Comparison of ENCODE assay signal across 1 cellular context in the genomic region with DNA sequence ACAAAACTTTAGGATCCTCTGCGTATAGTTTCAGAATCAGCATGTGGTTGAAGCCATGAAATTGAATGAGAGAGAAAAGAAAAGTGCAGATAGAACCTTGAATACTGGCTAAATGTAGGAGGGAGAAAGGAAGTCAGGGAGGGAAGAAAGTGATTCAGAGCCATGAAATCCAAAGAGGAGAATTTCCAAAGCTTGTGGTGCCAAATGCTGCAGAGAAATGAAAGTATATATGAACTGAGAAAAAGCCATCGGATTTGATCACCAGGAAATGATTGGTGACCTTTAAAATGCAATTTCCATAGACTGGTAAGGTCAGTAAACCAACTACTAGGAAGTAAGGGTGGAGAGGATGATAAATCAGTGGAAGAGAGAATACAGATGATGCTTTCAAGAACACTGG.
TF ChIP-seq lines count a peak whose summit lies in the region.

No MANE protein-coding gene starts in this region.

TF ChIP-seq in GM23338, 12 proteins besides CTCF, POLR2A, EP300 and RAD21 (continued from another document):
- TF ChIP-seq, protein P1, sequence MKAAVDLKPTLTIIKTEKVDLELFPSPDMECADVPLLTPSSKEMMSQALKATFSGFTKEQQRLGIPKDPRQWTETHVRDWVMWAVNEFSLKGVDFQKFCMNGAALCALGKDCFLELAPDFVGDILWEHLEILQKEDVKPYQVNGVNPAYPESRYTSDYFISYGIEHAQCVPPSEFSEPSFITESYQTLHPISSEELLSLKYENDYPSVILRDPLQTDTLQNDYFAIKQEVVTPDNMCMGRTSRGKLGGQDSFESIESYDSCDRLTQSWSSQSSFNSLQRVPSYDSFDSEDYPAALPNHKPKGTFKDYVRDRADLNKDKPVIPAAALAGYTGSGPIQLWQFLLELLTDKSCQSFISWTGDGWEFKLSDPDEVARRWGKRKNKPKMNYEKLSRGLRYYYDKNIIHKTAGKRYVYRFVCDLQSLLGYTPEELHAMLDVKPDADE (IDR thresholded peaks at IDR 0.05) = no peak
- TF ChIP-seq STAT1 (IDR thresholded peaks at IDR 0.05; ENCODE audit: unreplicated experiment) (no peak), JUNB (IDR thresholded peaks at IDR 0.05; ENCODE audit: unreplicated experiment) (no peak), POLR2AphosphoS5 (IDR thresholded peaks at IDR 0.05; ENCODE audit: low read depth) (no peak), CREB1 (CRISPR knock-in tag; IDR thresholded peaks at IDR 0.05; ENCODE audit: low read depth) (no peak), NANOG (IDR thresholded peaks at IDR 0.05; ENCODE audit: borderline replicate concordance) (no peak), ZNF114 (CRISPR knock-in tag; IDR thresholded peaks at IDR 0.05) (no peak), EZH2 (IDR thresholded peaks at IDR 0.05; ENCODE audit: low read depth, unreplicated experiment) (no peak)
- TF ChIP-seq, protein P2, sequence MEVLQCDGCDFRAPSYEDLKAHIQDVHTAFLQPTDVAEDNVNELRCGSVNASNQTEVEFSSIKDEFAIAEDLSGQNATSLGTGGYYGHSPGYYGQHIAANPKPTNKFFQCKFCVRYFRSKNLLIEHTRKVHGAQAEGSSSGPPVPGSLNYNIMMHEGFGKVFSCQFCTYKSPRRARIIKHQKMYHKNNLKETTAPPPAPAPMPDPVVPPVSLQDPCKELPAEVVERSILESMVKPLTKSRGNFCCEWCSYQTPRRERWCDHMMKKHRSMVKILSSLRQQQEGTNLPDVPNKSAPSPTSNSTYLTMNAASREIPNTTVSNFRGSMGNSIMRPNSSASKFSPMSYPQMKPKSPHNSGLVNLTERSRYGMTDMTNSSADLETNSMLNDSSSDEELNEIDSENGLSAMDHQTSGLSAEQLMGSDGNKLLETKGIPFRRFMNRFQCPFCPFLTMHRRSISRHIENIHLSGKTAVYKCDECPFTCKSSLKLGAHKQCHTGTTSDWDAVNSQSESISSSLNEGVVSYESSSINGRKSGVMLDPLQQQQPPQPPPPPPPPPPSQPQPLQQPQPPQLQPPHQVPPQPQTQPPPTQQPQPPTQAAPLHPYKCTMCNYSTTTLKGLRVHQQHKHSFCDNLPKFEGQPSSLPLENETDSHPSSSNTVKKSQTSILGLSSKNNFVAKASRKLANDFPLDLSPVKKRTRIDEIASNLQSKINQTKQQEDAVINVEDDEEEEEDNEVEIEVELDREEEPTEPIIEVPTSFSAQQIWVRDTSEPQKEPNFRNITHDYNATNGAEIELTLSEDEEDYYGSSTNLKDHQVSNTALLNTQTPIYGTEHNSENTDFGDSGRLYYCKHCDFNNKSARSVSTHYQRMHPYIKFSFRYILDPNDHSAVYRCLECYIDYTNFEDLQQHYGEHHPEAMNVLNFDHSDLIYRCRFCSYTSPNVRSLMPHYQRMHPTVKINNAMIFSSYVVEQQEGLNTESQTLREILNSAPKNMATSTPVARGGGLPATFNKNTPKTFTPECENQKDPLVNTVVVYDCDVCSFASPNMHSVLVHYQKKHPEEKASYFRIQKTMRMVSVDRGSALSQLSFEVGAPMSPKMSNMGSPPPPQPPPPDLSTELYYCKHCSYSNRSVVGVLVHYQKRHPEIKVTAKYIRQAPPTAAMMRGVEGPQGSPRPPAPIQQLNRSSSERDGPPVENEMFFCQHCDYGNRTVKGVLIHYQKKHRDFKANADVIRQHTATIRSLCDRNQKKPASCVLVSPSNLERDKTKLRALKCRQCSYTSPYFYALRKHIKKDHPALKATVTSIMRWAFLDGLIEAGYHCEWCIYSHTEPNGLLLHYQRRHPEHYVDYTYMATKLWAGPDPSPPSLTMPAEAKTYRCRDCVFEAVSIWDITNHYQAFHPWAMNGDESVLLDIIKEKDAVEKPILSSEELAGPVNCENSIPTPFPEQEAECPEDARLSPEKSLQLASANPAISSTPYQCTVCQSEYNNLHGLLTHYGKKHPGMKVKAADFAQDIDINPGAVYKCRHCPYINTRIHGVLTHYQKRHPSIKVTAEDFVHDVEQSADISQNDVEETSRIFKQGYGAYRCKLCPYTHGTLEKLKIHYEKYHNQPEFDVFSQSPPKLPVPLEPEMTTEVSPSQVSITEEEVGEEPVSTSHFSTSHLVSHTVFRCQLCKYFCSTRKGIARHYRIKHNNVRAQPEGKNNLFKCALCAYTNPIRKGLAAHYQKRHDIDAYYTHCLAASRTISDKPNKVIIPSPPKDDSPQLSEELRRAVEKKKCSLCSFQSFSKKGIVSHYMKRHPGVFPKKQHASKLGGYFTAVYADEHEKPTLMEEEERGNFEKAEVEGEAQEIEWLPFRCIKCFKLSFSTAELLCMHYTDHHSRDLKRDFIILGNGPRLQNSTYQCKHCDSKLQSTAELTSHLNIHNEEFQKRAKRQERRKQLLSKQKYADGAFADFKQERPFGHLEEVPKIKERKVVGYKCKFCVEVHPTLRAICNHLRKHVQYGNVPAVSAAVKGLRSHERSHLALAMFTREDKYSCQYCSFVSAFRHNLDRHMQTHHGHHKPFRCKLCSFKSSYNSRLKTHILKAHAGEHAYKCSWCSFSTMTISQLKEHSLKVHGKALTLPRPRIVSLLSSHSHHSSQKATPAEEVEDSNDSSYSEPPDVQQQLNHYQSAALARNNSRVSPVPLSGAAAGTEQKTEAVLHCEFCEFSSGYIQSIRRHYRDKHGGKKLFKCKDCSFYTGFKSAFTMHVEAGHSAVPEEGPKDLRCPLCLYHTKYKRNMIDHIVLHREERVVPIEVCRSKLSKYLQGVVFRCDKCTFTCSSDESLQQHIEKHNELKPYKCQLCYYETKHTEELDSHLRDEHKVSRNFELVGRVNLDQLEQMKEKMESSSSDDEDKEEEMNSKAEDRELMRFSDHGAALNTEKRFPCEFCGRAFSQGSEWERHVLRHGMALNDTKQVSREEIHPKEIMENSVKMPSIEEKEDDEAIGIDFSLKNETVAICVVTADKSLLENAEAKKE (CRISPR knock-in tag; IDR thresholded peaks at IDR 0.05) = no peak
- TF ChIP-seq, protein P3, sequence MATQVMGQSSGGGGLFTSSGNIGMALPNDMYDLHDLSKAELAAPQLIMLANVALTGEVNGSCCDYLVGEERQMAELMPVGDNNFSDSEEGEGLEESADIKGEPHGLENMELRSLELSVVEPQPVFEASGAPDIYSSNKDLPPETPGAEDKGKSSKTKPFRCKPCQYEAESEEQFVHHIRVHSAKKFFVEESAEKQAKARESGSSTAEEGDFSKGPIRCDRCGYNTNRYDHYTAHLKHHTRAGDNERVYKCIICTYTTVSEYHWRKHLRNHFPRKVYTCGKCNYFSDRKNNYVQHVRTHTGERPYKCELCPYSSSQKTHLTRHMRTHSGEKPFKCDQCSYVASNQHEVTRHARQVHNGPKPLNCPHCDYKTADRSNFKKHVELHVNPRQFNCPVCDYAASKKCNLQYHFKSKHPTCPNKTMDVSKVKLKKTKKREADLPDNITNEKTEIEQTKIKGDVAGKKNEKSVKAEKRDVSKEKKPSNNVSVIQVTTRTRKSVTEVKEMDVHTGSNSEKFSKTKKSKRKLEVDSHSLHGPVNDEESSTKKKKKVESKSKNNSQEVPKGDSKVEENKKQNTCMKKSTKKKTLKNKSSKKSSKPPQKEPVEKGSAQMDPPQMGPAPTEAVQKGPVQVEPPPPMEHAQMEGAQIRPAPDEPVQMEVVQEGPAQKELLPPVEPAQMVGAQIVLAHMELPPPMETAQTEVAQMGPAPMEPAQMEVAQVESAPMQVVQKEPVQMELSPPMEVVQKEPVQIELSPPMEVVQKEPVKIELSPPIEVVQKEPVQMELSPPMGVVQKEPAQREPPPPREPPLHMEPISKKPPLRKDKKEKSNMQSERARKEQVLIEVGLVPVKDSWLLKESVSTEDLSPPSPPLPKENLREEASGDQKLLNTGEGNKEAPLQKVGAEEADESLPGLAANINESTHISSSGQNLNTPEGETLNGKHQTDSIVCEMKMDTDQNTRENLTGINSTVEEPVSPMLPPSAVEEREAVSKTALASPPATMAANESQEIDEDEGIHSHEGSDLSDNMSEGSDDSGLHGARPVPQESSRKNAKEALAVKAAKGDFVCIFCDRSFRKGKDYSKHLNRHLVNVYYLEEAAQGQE (IDR thresholded peaks at IDR 0.05; ENCODE audit: unreplicated experiment) = no peak
TF ChIP-seq in GM23338: peak in this region for 0.
